In the genomic region with DNA sequence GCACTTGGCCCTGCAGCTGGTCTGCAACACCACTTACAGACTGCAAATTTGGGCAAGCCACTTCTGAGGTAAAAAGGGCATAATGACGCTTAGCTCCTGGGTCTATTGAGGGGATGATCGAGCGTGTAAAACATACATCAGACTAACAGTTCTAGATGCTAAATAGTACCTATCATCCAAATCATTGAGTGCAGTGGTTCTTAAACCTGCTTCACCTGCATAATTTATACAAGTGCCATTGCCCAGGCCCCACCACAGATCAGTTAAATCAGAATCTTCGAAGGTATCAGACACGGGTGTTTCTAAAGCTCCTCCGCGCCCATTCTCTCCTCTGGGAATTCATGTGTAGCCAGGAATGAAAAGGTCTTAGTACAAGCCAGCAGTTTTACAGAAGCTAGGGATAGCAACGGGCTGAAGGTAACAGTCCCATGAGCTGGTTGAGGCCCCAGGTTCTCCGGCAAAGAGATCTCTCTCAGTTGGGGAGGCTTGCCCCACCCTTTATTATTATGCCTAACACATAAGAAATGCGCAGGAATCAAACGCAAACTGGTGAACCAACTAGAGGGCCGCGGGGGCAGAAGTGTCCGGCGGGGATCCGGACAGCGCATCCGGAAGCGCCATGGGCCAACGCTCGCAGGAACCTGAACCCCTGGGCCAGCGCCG, we compare ENCODE assay signal across 8 cellular contexts. TPM values are rescaled to one million over a fixed set of nuclear protein-coding genes. Genes with fewer than 3 reads are reported as not detected.
DNase-seq lines count a peak whose midpoint lies in the region; ATAC-seq and TF ChIP-seq lines count a peak whose summit lies in the region.

No MANE protein-coding gene starts in this region.

- peak in 1 of 4 donors; percentile 10 for TF ChIP-seq EP300 in upper lobe of left lung (IDR thresholded peaks at IDR 0.05)

- H3K36me3 ChIP-seq in right atrium auricular region = peaks cover 24% of the 10 kb centered on the region
- peaks cover 9 to 38% (median 23%) of the 10 kb centered on the region in 4 donors for H3K36me3 ChIP-seq in upper lobe of left lung

- no peak for DNase-seq in right atrium auricular region (ENCODE audit: low spot score)
- DNase-seq in left cardiac atrium = no peak
- DNase-seq in lower leg skin (ENCODE audit: low spot score in 2 of 2) = no peak
- DNase-seq in upper lobe of left lung = peak in 1 of 2 donors; percentile 87
- DNase-seq in sciatic nerve (ENCODE audit: low spot score) = no peak
- no peak for DNase-seq in SHP77 treated with DMSO at 0.1 percent for 48 hours (lab: John Stamatoyannopoulos, UW)

- no peaks in the 10 kb centered on the region for H3K27me3 ChIP-seq in right atrium auricular region
- H3K27me3 ChIP-seq in upper lobe of left lung = no peaks in the 10 kb centered on the region

- TF ChIP-seq CTCF in right atrium auricular region (IDR thresholded peaks at IDR 0.05) = no peak
- no peak for TF ChIP-seq CTCF in lower leg skin (IDR thresholded peaks at IDR 0.05)
- no peak for TF ChIP-seq CTCF in upper lobe of left lung (IDR thresholded peaks at IDR 0.05)

- no peak for TF ChIP-seq POLR2A in lower leg skin (IDR thresholded peaks at IDR 0.05)
- TF ChIP-seq POLR2A in upper lobe of left lung (IDR thresholded peaks at IDR 0.05) = no peak

- H3K4me1 ChIP-seq in right atrium auricular region = peaks cover 0 to 58% of the 10 kb centered on the region in 2 donors
- H3K4me1 ChIP-seq in upper lobe of left lung = peaks cover 41 to 59% (median 49%) of the 10 kb centered on the region in 4 donors

- 10 to 11% (median 10%) methylated on average over 23 of the region's 23 CpGs for WGBS in adipose tissue, 3 donors
- WGBS in lower leg skin, 2 donors = 10% methylated on average over 23 of the region's 23 CpGs
- WGBS in upper lobe of left lung, 2 donors = 8 to 29% methylated on average over 11 to 23 of the region's 23 CpGs

- H3K9me3 ChIP-seq in right atrium auricular region (no peaks in the 10 kb centered on the region), upper lobe of left lung (no peaks in the 10 kb centered on the region)

- peak overlapping the region; percentile 88 to 94 for H3K27ac ChIP-seq in right atrium auricular region
- H3K27ac ChIP-seq in adipose tissue (ENCODE audit: low read depth, low read length) = peak overlapping the region; percentile 60
- H3K27ac ChIP-seq in upper lobe of left lung = peak overlapping the region; percentile 86 to 97 (median 94)

- ATAC-seq in left cardiac atrium (no peak), HG03159 (IDR thresholded peaks at IDR 0.05; ENCODE audit: unreplicated experiment) (peak; percentile 47), upper lobe of left lung (ENCODE audit: low FRiP score in 2 of 2) (no peak), sciatic nerve (no peak)

- H3K4me3 ChIP-seq in right atrium auricular region = peak overlapping the region; percentile 61 to 81
- peak overlapping the region; percentile 27 for H3K4me3 ChIP-seq in lower leg skin (ENCODE audit: low read depth, poor library complexity, severe bottlenecking)
- H3K4me3 ChIP-seq in upper lobe of left lung = peak overlapping the region; percentile 34 to 88 (median 83)

- intact Hi-C loops in left cardiac atrium (cut with DNase I) = no loop called here
- intact Hi-C loops in lower leg skin (cut with DNase I; ENCODE audit: low total_unique reads) = no loop called here
- intact Hi-C loops in sciatic nerve (cut with DNase I) = no loop called here

RNA-seq across cellular contexts. Expression of gene RNF181, which starts 0.7 kb away (rescaled TPM):
- total RNA-seq in right atrium auricular region (100 to 1,000 TPM; 109 to 194 TPM), left cardiac atrium (10 to 100 TPM; 86.5 to 97.1 TPM), lower leg skin (100 to 1,000 TPM in 3 of 4 donors, 10 to 100 TPM in 1; 63.1 to 114 (median 107) TPM), upper lobe of left lung (100 to 1,000 TPM in 4 of 6 donors, 10 to 100 TPM in 2; 81.7 to 164 (median 108) TPM), sciatic nerve (71.2 TPM)
- polyA plus RNA-seq in adipose tissue = 100 to 1,000 TPM; 177 to 184 (median 177) TPM

RNA-seq across cellular contexts. Expression of gene TMEM150A, which starts 7.7 kb away (rescaled TPM):
- total RNA-seq in right atrium auricular region (10 to 100 TPM; 15.8 to 21.7 TPM), left cardiac atrium (10 to 100 TPM; 12.7 to 14.9 TPM), lower leg skin (10 to 100 TPM in 2 of 4 donors, 1 to 10 TPM in 2; 5.8 to 13.7 (median 9.5) TPM), upper lobe of left lung (10 to 100 TPM; 18.9 to 45.8 (median 32.0) TPM), sciatic nerve (15.8 TPM)
- polyA plus RNA-seq in adipose tissue = 10 to 100 TPM; 23.5 to 30.3 (median 28.4) TPM

RNA-seq across cellular contexts. Expression of gene VAMP5, which starts 10.6 kb away (rescaled TPM):
- 10 to 100 TPM; 37.2 to 61.7 TPM for total RNA-seq in right atrium auricular region
- total RNA-seq in left cardiac atrium = 10 to 100 TPM; 84.7 to 91.4 TPM
- polyA plus RNA-seq in adipose tissue = 100 to 1,000 TPM in 2 of 3 donors, 10 to 100 TPM in 1; 38.7 to 292 (median 145) TPM
- total RNA-seq in lower leg skin = 10 to 100 TPM; 10.1 to 35.6 (median 14.0) TPM
- 100 to 1,000 TPM in 1 of 6 donors, 10 to 100 TPM in 5; 20.5 to 105 (median 44.0) TPM for total RNA-seq in upper lobe of left lung
- 71.2 TPM for total RNA-seq in sciatic nerve

RNA-seq across cellular contexts. Expression of gene C2orf68, which starts 17.0 kb away (rescaled TPM):
- total RNA-seq in right atrium auricular region (10 to 100 TPM in 1 of 2 donors, 1 to 10 TPM in 1; 8.9 to 11.1 TPM), left cardiac atrium (10 to 100 TPM; 21.3 to 22.4 TPM), lower leg skin (10 to 100 TPM; 15.1 to 41.1 (median 19.0) TPM), upper lobe of left lung (10 to 100 TPM; 24.6 to 46.1 (median 34.0) TPM), sciatic nerve (41.6 TPM)
- polyA plus RNA-seq in adipose tissue = 10 to 100 TPM; 10.6 to 15.5 (median 14.7) TPM

RNA-seq across cellular contexts. Expression of gene VAMP8, which starts 17.5 kb away (rescaled TPM):
- total RNA-seq in right atrium auricular region = 10 to 100 TPM; 11.9 to 26.1 TPM
- total RNA-seq in left cardiac atrium = 10 to 100 TPM; 30.3 to 54.8 TPM
- polyA plus RNA-seq in adipose tissue = 100 to 1,000 TPM in 2 of 3 donors, 10 to 100 TPM in 1; 67.7 to 151 (median 138) TPM
- 100 to 1,000 TPM in 2 of 4 donors, 10 to 100 TPM in 2; 88.3 to 207 (median 113) TPM for total RNA-seq in lower leg skin
- 100 to 1,000 TPM in 4 of 6 donors, 10 to 100 TPM in 2; 62.8 to 289 (median 154) TPM for total RNA-seq in upper lobe of left lung
- 31.1 TPM for total RNA-seq in sciatic nerve

Comparison
In these comparisons a context has a peak if more than half of its experiments do, and no peak if none do; other contexts are left out.
1. H3K4me3 ChIP-seq: peak in every context shown above with its lines; median percentile 83 in upper lobe of left lung; 71 in right atrium auricular region; 27 in lower leg skin.